ENCODE assay signal across 8 cellular contexts in the genomic region with DNA sequence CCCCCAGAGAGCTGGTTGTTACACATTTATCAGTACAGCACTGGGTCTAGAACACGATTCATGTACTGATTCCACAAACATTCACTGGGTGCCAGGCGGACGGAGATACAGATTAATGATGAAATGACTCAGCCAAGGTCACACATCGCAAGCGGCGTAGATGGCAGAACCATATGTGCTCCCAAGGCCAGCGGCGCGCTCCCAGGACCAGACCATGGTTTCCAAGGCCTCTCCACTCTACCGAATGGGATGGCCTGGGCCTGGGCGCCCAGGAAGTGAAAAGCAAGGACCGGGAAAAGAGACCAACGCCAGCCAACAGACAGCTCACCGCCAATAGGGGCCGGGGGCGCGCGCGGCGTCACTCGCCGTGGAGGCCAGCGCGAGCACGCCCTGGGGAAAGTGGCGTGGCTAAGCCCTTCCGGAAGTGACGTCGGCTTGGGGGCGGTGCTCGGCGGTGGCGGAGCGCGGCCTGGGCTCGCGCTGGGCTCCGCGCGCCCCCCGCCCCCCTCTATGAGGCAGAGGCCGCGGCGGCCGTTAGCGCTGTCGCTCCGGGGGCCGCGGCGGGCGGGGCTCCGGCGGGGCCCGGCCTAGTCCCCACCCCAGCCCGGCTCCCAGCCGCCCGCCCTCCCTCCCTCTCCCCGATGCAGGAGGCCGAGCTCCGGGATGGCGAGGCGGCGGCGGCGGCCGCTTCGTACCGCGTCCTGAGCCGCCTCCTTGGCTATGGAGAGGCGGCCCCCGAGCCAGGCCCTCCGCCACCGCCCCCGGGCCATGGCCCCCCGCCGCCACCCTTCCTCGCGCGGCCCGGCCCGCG. TPM values are rescaled to one million over a fixed set of nuclear protein-coding genes. Genes with fewer than 3 reads are reported as not detected.
A peak's percentile ranks its signal among the peaks of the same experiment; 100 is the strongest.
DNase-seq lines count a peak whose midpoint lies in the region; TF ChIP-seq lines count a peak whose summit lies in the region.

A gene with protein sequence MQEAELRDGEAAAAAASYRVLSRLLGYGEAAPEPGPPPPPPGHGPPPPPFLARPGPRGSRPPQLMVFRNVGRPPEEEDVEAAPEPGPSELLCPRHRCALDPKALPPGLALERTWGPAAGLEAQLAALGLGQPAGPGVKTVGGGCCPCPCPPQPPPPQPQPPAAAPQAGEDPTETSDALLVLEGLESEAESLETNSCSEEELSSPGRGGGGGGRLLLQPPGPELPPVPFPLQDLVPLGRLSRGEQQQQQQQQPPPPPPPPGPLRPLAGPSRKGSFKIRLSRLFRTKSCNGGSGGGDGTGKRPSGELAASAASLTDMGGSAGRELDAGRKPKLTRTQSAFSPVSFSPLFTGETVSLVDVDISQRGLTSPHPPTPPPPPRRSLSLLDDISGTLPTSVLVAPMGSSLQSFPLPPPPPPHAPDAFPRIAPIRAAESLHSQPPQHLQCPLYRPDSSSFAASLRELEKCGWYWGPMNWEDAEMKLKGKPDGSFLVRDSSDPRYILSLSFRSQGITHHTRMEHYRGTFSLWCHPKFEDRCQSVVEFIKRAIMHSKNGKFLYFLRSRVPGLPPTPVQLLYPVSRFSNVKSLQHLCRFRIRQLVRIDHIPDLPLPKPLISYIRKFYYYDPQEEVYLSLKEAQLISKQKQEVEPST (plus strand): TSS at position 433 of the 811 bp plus-strand sequence. CDS start 209 bp downstream, at position 642.

- H3K36me3 Mint-ChIP-seq in activated naive CD4-positive, alpha-beta T cell treated with anti-CD3 and anti-CD28 coated beads, Interleukin-2, amount 10 ng/mL, durations not matched to agents 7 days and 5 days, result peaks cover 3% of the 10 kb centered on the region

- no peaks in the 10 kb centered on the region for H3K36me3 ChIP-seq in SK-N-MC (ENCODE audit: insufficient read depth, low read length)

- peak within 1 kb of the TSS; percentile 69 for H3K4me3 ChIP-seq in HFF-Myc (replicated peaks; ENCODE audit: low read depth, low read length)
- peak within 1 kb of the TSS; percentile 88 for H3K4me3 ChIP-seq in SK-N-MC

- CTCF ChIA-PET in activated naive CD4-positive, alpha-beta T cell treated with anti-CD3 and anti-CD28 coated beads, Interleukin-2, amount 10 ng/mL, durations not matched to agents 7 days and 5 days (lab: Charles Lee), result interaction anchor here (7.0 kb wide), 1 partner anchor 62 kb away, joined by 168 read pairs; no protein-coding TSS in a partner anchor

- H3K27me3 Mint-ChIP-seq in activated naive CD4-positive, alpha-beta T cell treated with anti-CD3 and anti-CD28 coated beads, Interleukin-2, amount 10 ng/mL, durations not matched to agents 7 days and 5 days, result peaks cover 3% of the 10 kb centered on the region

- DNase-seq in GM04503 (ENCODE audit: low read depth) (peak; percentile 51), HFF-Myc (ENCODE audit: extremely low read depth, low read depth) (peak; percentile 58), NAMALWA (ENCODE audit: low spot score) (peak; percentile 90), SK-N-MC (ENCODE audit: low read depth, low spot score) (peak; percentile 26), glomerular endothelial cell (ENCODE audit: extremely low read depth, low read depth, low spot score) (no peak), occipital lobe (lab: John Stamatoyannopoulos, UW) (peak; percentile 88)
- DNase-seq in activated naive CD4-positive, alpha-beta T cell treated with anti-CD3 and anti-CD28 coated beads, Interleukin-2, amount 10 ng/mL, durations not matched to agents 7 days and 5 days, result peak; percentile 95

- peak within 1 kb of the TSS; percentile 90 for H3K27ac Mint-ChIP-seq in activated naive CD4-positive, alpha-beta T cell treated with anti-CD3 and anti-CD28 coated beads, Interleukin-2, amount 10 ng/mL, durations not matched to agents 7 days and 5 days

- TF ChIP-seq CTCF in HFF-Myc (IDR thresholded peaks at IDR 0.05; ENCODE audit: low read depth, low read length, missing control alignments), result no peak

- H3K27ac ChIP-seq in SK-N-MC (peak within 1 kb of the TSS; percentile 68), temporal lobe (ENCODE audit: low read depth, low read length) (peak within 1 kb of the TSS; percentile 86)

- peak within 1 kb of the TSS; percentile 81 for H3K9ac ChIP-seq in SK-N-MC (ENCODE audit: insufficient read length)

- peak within 1 kb of the TSS; percentile 92 for H3K4me3 Mint-ChIP-seq in activated naive CD4-positive, alpha-beta T cell treated with anti-CD3 and anti-CD28 coated beads, Interleukin-2, amount 10 ng/mL, durations not matched to agents 7 days and 5 days

- H3K9me3 Mint-ChIP-seq in activated naive CD4-positive, alpha-beta T cell treated with anti-CD3 and anti-CD28 coated beads, Interleukin-2, amount 10 ng/mL, durations not matched to agents 7 days and 5 days, result no peaks in the 10 kb centered on the region

- H3K4me1 Mint-ChIP-seq in activated naive CD4-positive, alpha-beta T cell treated with anti-CD3 and anti-CD28 coated beads, Interleukin-2, amount 10 ng/mL, durations not matched to agents 7 days and 5 days, result peaks cover 44% of the 10 kb centered on the region

- H3K9me3 ChIP-seq in SK-N-MC (ENCODE audit: low read depth, low read length), result no peaks in the 10 kb centered on the region

RNA-seq across cellular contexts. Expression of the gene that starts here (rescaled TPM):
- total RNA-seq in glomerular endothelial cell (4.7 and 13.2 TPM in 2 replicates), occipital lobe (59.4 TPM), temporal lobe (53.6 TPM)
